Comparison of ENCODE assay signal across 16 cellular contexts in the genomic region with DNA sequence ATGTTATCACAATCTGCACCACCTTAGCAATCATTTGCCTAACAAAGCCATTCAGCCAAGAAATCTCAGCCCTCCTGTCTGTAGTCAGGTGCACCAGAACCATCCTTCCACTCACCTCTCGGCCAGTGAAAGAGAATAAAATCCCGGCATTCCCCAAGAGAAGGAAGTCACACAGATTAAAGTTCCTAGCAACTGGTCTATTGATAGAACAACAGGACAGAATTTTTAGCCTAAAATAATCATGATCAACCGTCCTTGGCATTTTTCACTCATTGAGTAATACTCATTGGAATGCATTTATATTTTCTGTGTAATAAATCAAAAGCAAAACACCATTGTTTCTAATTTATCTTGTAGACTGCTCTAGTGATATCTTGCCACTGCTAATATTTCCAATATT.
DNase-seq lines count a peak whose midpoint lies in the region; ATAC-seq, FAIRE-seq and TF ChIP-seq lines count a peak whose summit lies in the region.
"Had no signal": no experiment of that assay in that cellular context is flagged by ENCODE, and none has a peak within 500 bp of the region (broad histone marks: within the 10 kb centered on the region; RNA-seq: fewer than 3 reads in every experiment).

No MANE protein-coding gene starts in this region.

- dilution Hi-C loops in IMR-90 (cut with HindIII; ENCODE audit: low sequenced_read_pairs, unreplicated experiment), result no loop called here

- H3K4ac ChIP-seq in IMR-90 (ENCODE audit: low read depth, low read length) (peak overlapping the region; percentile 48), H1 (replicated peaks; ENCODE audit: insufficient read length, low read depth, low read length) (no peak overlapping the region)

- no peak for TF ChIP-seq EP300 in H1 (IDR thresholded peaks at IDR 0.05; ENCODE audit: borderline replicate concordance in 1 of 2, low read depth in 2 of 2, low read length in 2 of 2)

- CTCF ChIA-PET in IMR-90 (lab: Yijun Ruan, JAX), result no interaction called here
- CTCF ChIA-PET in H1 (lab: Charles Lee; ENCODE audit: partially characterized antibody), result no interaction called here

- no peak overlapping the region for H3K18ac ChIP-seq in IMR-90 (ENCODE audit: low read depth, low read length)
- no peak overlapping the region for H3K18ac ChIP-seq in H1 (ENCODE audit: extremely low read depth, low read length)

- no peak for TF ChIP-seq CTCF in IMR-90 (conservative IDR thresholded peaks at IDR 0.05; ENCODE audit: low read depth, low read length)
- TF ChIP-seq CTCF in H1 (IDR thresholded peaks at IDR 0.05; ENCODE audit: control extremely low read depth in 1 of 3, insufficient read depth in 1 of 3, low read depth in 1 of 3, low read length in 3 of 3), result no peak
- TF ChIP-seq CTCF in D721Med (IDR thresholded peaks at IDR 0.05; ENCODE audit: insufficient read depth, missing control alignments), result no peak

- H2BK5ac ChIP-seq in IMR-90 (ENCODE audit: low read depth, low read length, poor library complexity, severe bottlenecking) (no peak overlapping the region), H1 (ENCODE audit: low read depth, low read length) (no peak overlapping the region)

- H3K9me3 ChIP-seq in IMR-90 (ENCODE audit: control insufficient read depth, insufficient read depth, low read length) (no peaks in the 10 kb centered on the region), H1 (ENCODE audit: insufficient read depth in 2 of 2, low read depth in 1 of 2, low read length in 1 of 2) (no peaks in the 10 kb centered on the region; a peak in 1 of 4 replicates)
- H3K9me3 ChIP-seq: gastroesophageal sphincter, neutrophil had no signal

- H3K23ac ChIP-seq in IMR-90 (ENCODE audit: low read depth, low read length) (no peak overlapping the region), H1 (ENCODE audit: insufficient read length) (no peak overlapping the region)

- peak overlapping the region; percentile 20; the same call in 1 of the 2 replicates for H2AK5ac ChIP-seq in IMR-90 (ENCODE audit: low read depth, low read length)
- no peak overlapping the region for H2AK5ac ChIP-seq in H1 (ENCODE audit: low read depth, low read length)

- no peak overlapping the region for H3K4me2 ChIP-seq in IMR-90 (ENCODE audit: low read depth, low read length)
- no peak overlapping the region for H3K4me2 ChIP-seq in H1 (ENCODE audit: insufficient read depth in 1 of 2, low read depth in 2 of 2, low read length in 2 of 2)
- H3K4me2 ChIP-seq: KMS-11 had no signal

- H2BK12ac ChIP-seq in H1 (ENCODE audit: low read depth, low read length), result no peak overlapping the region

- FAIRE-seq in H1 (lab: Jason Lieb, UNC), result peak; percentile 13
- no peak for FAIRE-seq in D721Med (lab: Jason Lieb, UNC)

- H3K4me1 ChIP-seq in IMR-90 (ENCODE audit: control insufficient read depth, insufficient read depth, low read length), result peaks cover 1% of the 10 kb centered on the region; the same call in 1 of the 2 replicates
- peaks cover 4 to 11% (median 9%) of the 10 kb centered on the region in 4 experiments for H3K4me1 ChIP-seq in H1 (replicated peaks in 1 of 4; ENCODE audit: control insufficient read depth in 3 of 4, insufficient read depth in 4 of 4, low read length in 3 of 4)
- H3K4me1 ChIP-seq: gastroesophageal sphincter had no signal

- ATAC-seq in IMR-90 (ENCODE audit: low read depth) (no peak; the same call in 1 of the 2 replicates), GM21528 (IDR thresholded peaks at IDR 0.05; ENCODE audit: low FRiP score, unreplicated experiment) (no peak)
- ATAC-seq: gastroesophageal sphincter; stimulated activated memory B cell treated with anti-CD40 and anti-IgM and Interleukin-4, amounts not matched to agents 10 μg/mL and 1 μg/mL and 100 μg/mL, for 72 hours had no signal

- no peak for TF ChIP-seq POLR2A in IMR-90 (IDR thresholded peaks at IDR 0.05; ENCODE audit: low read depth, low read length)
- no peak for TF ChIP-seq POLR2A in H1 (IDR thresholded peaks at IDR 0.05; ENCODE audit: control extremely low read depth in 1 of 2, low read depth in 2 of 2, low read length in 2 of 2)

- BruUV-seq in IMR-90 (replicated peaks; lab: Mats Ljungman, UMichigan), result no TSS peak

- H3K14ac ChIP-seq in IMR-90 (replicated peaks; ENCODE audit: low read depth, low read length) (0 out of 2 replicates have a peak overlapping the region, but pooled peaks have one; percentile 63), H1 (ENCODE audit: insufficient read length) (no peak overlapping the region)

- DNase-seq in AG08395 (ENCODE audit: low spot score) (peak; percentile 27), IMR-90 (no peak), H1 (ENCODE audit: low read depth in 1 of 2, low spot score in 2 of 2) (no peak), kidney tubule cell (ENCODE audit: low spot score) (peak; percentile 81), NK-92 (lab: John Stamatoyannopoulos, UW; ENCODE audit: unreplicated experiment) (no peak), D721Med (ENCODE audit: insufficient read length, low spot score) (no peak)
- no peak for DNase-seq in activated CD4-positive, alpha-beta T cell treated with anti-CD3 and anti-CD28 coated beads for 1 hour
- DNase-seq: activated CD4-positive, CD25-positive, alpha-beta regulatory T cell treated with anti-CD3 and anti-CD28 coated beads, Interleukin-2, amount 50 U/mL, for 72 hours; NCI-H1092 treated with DMSO at 0.1 percent for 48 hours; retina; stimulated activated CD4-positive, alpha-beta T cell treated with anti-CD3 and anti-CD28 coated beads, Interleukin-15, amount 100 ng/mL, for 24 hours had no signal

- H3K9ac ChIP-seq in IMR-90 (ENCODE audit: low read depth, low read length) (no peak overlapping the region), H1 (replicated peaks in 1 of 4; ENCODE audit: extremely low read depth in 1 of 4, low read depth in 3 of 4, low read length in 3 of 4) (no peak overlapping the region)
- H3K9ac ChIP-seq: KMS-11 had no signal

- no peaks in the 10 kb centered on the region; the same call in 1 of the 2 replicates for H3K23me2 ChIP-seq in H1 (ENCODE audit: low read depth, low read length)

- H3K9me1 ChIP-seq in IMR-90 (ENCODE audit: insufficient read depth, low read length), result no peaks in the 10 kb centered on the region; the same call in 1 of the 2 replicates

- H2BK120ac ChIP-seq in IMR-90 (ENCODE audit: low read depth, low read length) (peak overlapping the region; percentile 71), H1 (replicated peaks; ENCODE audit: low read depth, low read length) (no peak overlapping the region)

- WGBS in IMR-90 (ENCODE audit: extremely low coverage in 2 of 2, insufficient read length in 1 of 2), 2 experiments, result no CpG with 5 or more reads among the region's 3 CpGs
- WGBS in H1 (ENCODE audit: extremely low coverage in 1 of 2, insufficient coverage in 1 of 2, insufficient read length in 1 of 2, insufficient replicate concordance in 2 of 2, low coverage in 1 of 2, low lambda C conversion rate in 2 of 2, missing lambda C conversion rate in 1 of 2), 2 experiments, result 75% methylated on average over 3 of the region's 3 CpGs; no CpG with 5 or more reads in 1 of the 2 experiments

- H3K4me3 ChIP-seq in IMR-90 (ENCODE audit: insufficient read depth, low read depth, low read length) (no peak overlapping the region), H1 (ENCODE audit: extremely low read depth in 1 of 4, insufficient read depth in 2 of 4, low read depth in 3 of 4, low read length in 4 of 4) (no peak overlapping the region)
- H3K4me3 ChIP-seq: gastroesophageal sphincter had no signal

- H4K91ac ChIP-seq in IMR-90 (ENCODE audit: insufficient read depth, low read depth, low read length) (no peak overlapping the region), H1 (replicated peaks; ENCODE audit: insufficient read length, low read length) (no peak overlapping the region)

- H2BK20ac ChIP-seq in IMR-90 (ENCODE audit: low read depth, low read length), result peak overlapping the region; percentile 81; the same call in 1 of the 2 replicates
- H2BK20ac ChIP-seq in H1 (ENCODE audit: low read length), result no peak overlapping the region

- no peak overlapping the region for H2AK9ac ChIP-seq in IMR-90 (replicated peaks; ENCODE audit: low read depth, low read length, poor library complexity)

- 0 out of 3 replicates have a peak overlapping the region, but pooled peaks have one; percentile 56 for H2BK15ac ChIP-seq in IMR-90 (ENCODE audit: low read depth, low read length)
- no peak overlapping the region for H2BK15ac ChIP-seq in H1 (ENCODE audit: low read length)

- no peaks in the 10 kb centered on the region for H3K79me2 ChIP-seq in H1 (ENCODE audit: control insufficient read depth in 1 of 2, insufficient read depth in 2 of 2, low read length in 2 of 2)

- H3K27me3 ChIP-seq in IMR-90 (ENCODE audit: control insufficient read depth, insufficient read depth, low read length) (peaks cover 18% of the 10 kb centered on the region), H1 (replicated peaks in 1 of 4; ENCODE audit: control insufficient read depth in 3 of 4, extremely low read depth in 1 of 4, insufficient read depth in 3 of 4, low read length in 3 of 4) (peaks cover 0 to 2% (median 2%) of the 10 kb centered on the region in 4 experiments; a peak in 4 of 7 replicates)

- no peaks in the 10 kb centered on the region for H3K79me1 ChIP-seq in IMR-90 (ENCODE audit: low read depth in 1 of 2, low read length in 2 of 2)
- H3K79me1 ChIP-seq in H1 (ENCODE audit: low read depth, low read length), result no peaks in the 10 kb centered on the region

- intact Hi-C loops in IMR-90 (cut with micrococcal nuclease), result no loop called here

- no peak for TF ChIP-seq RAD21 in IMR-90 (IDR thresholded peaks at IDR 0.05; ENCODE audit: low read length)
- TF ChIP-seq RAD21 in H1 (IDR thresholded peaks at IDR 0.05 in 1 of 2, conservative IDR thresholded peaks at IDR 0.05 in 1 of 2; ENCODE audit: low read depth in 2 of 2, low read length in 2 of 2), result no peak

- H3K36me3 ChIP-seq in IMR-90 (ENCODE audit: control insufficient read depth, insufficient read depth, low read length) (no peaks in the 10 kb centered on the region), H1 (ENCODE audit: control insufficient read depth in 2 of 4, insufficient read depth in 4 of 4, low read length in 3 of 4) (no peaks in the 10 kb centered on the region)
- H3K36me3 ChIP-seq: gastroesophageal sphincter, neutrophil had no signal

- POLR2A ChIA-PET in IMR-90 (lab: Charles Lee; ENCODE audit: unreplicated experiment), result interaction anchor here (0.6 kb wide), 1 partner anchor 221 kb away, joined by 7 read pairs; no protein-coding TSS in a partner anchor
- POLR2A ChIA-PET in H1 (lab: Charles Lee; ENCODE audit: partially characterized antibody), result no interaction called here

- in situ Hi-C loops in IMR-90 (cut with MboI; ENCODE audit: low sequenced_read_pairs), result no loop called here

- H4K20me1 ChIP-seq in IMR-90 (ENCODE audit: insufficient read depth, low read length) (no peaks in the 10 kb centered on the region), H1 (replicated peaks in 1 of 2; ENCODE audit: control insufficient read depth in 1 of 2, insufficient read depth in 2 of 2, low read length in 2 of 2) (no peaks in the 10 kb centered on the region)

- no peak overlapping the region for H2AFZ ChIP-seq in IMR-90 (replicated peaks; ENCODE audit: low read length, poor library complexity)
- H2AFZ ChIP-seq in H1 (ENCODE audit: low read length), result no peak overlapping the region

- H4K5ac ChIP-seq in IMR-90 (ENCODE audit: low read depth, low read length) (no peak overlapping the region), H1 (ENCODE audit: insufficient read length, low read depth, low read length) (no peak overlapping the region)

- H3K56ac ChIP-seq in IMR-90 (ENCODE audit: extremely low read depth, insufficient read depth, low read length) (no peak overlapping the region), H1 (replicated peaks; ENCODE audit: insufficient read length, low read depth, low read length) (no peak overlapping the region)

- H3K27ac ChIP-seq in IMR-90 (ENCODE audit: insufficient read depth, low read length) (no peak overlapping the region), H1 (ENCODE audit: low read depth, low read length) (no peak overlapping the region)
- H3K27ac ChIP-seq: gastroesophageal sphincter, KMS-11, neutrophil had no signal

- H4K8ac ChIP-seq in IMR-90 (ENCODE audit: low read depth in 2 of 2, low read length in 2 of 2) (no peak overlapping the region), H1 (ENCODE audit: extremely low read depth, insufficient read depth, low read length) (no peak overlapping the region)

Comparison
In these comparisons a context has a peak if more than half of its experiments do, and no peak if none do; other contexts are left out.
1. DNase-seq: peak in AG08395 (single experiment) and kidney tubule cell (single experiment); none in IMR-90 (single experiment), H1 (0 of 2), activated CD4-positive, alpha-beta T cell treated with anti-CD3 and anti-CD28 coated beads for 1 hour (single experiment), NK-92 (single experiment) and D721Med (single experiment).